Comparison of ENCODE assay signal across 16 cellular contexts in genomic region chr7:55507743-55508142, GRCh38.
DNase-seq lines count a peak whose midpoint lies in the region; ATAC-seq and TF ChIP-seq lines count a peak whose summit lies in the region.
"Had no signal": no experiment of that assay in that cellular context is flagged by ENCODE, and none has a peak within 500 bp of the region (broad histone marks: within the 10 kb centered on the region; RNA-seq: fewer than 3 reads in every experiment).

No MANE protein-coding gene starts in this region.

- H3K9me3 Mint-ChIP-seq in activated T-cell treated with anti-CD3 and anti-CD28 coated beads, Interleukin-2, amount 50 U/mL, for 24 hours = no peaks in the 10 kb centered on the region
- no peaks in the 10 kb centered on the region for H3K9me3 Mint-ChIP-seq in activated T-cell treated with anti-CD3 and anti-CD28 coated beads, Interleukin-2, amount 50 U/mL, for 4 hours
- peaks cover 0 to 2% (median 0%) of the 10 kb centered on the region in 7 donors for H3K9me3 Mint-ChIP-seq in CD4-positive, CD25-positive, alpha-beta regulatory T cell
- H3K9me3 Mint-ChIP-seq in activated naive CD8-positive, alpha-beta T cell treated with anti-CD3 and anti-CD28 coated beads, Interleukin-2, amount 50 U/mL, for 24 hours = no peaks in the 10 kb centered on the region

- peak overlapping the region; percentile 41; the same call in 1 of the 2 replicates for H3K4me2 ChIP-seq in KMS-11

- TF ChIP-seq CTCF in KMS-11 (conservative IDR thresholded peaks at IDR 0.05; ENCODE audit: low read depth, low read length) = no peak

- peaks cover 76% of the 10 kb centered on the region for H3K79me2 ChIP-seq in KMS-11 (ENCODE audit: insufficient read depth, low read depth)

- peaks cover 16% of the 10 kb centered on the region for H3K36me3 ChIP-seq in CD4-positive, CD25-positive, alpha-beta regulatory T cell (ENCODE audit: control insufficient read depth, insufficient read depth, low read length)
- H3K36me3 ChIP-seq in KMS-11 (ENCODE audit: insufficient read depth) = no peaks in the 10 kb centered on the region

- no peaks in the 10 kb centered on the region for H4K20me1 ChIP-seq in KMS-11 (ENCODE audit: insufficient read depth)

- H3K4me3 ChIP-seq in CD4-positive, CD25-positive, alpha-beta regulatory T cell (ENCODE audit: low read depth, low read length) = no peak overlapping the region
- no peak overlapping the region for H3K4me3 ChIP-seq in KMS-11 (IDR thresholded peaks at IDR 0.05; ENCODE audit: insufficient read depth, low read depth, low read length)

- peaks cover 17% of the 10 kb centered on the region for H3K4me1 ChIP-seq in CD4-positive, CD25-positive, alpha-beta regulatory T cell (ENCODE audit: control insufficient read depth, insufficient read depth, low read length, poor library complexity, severe bottlenecking)
- peaks cover 97% of the 10 kb centered on the region for H3K4me1 ChIP-seq in KMS-11 (ENCODE audit: low read depth, poor library complexity, severe bottlenecking)

- peaks cover 68% of the 10 kb centered on the region for H3K36me3 Mint-ChIP-seq in activated T-cell treated with anti-CD3 and anti-CD28 coated beads, Interleukin-2, amount 50 U/mL, for 24 hours (ENCODE audit: low read depth)
- H3K36me3 Mint-ChIP-seq in activated T-cell treated with anti-CD3 and anti-CD28 coated beads, Interleukin-2, amount 50 U/mL, for 4 hours (ENCODE audit: insufficient read depth) = peaks cover 15% of the 10 kb centered on the region
- peaks cover 32% of the 10 kb centered on the region for H3K36me3 Mint-ChIP-seq in CD4-positive, CD25-positive, alpha-beta regulatory T cell
- peaks cover 16% of the 10 kb centered on the region for H3K36me3 Mint-ChIP-seq in activated naive CD8-positive, alpha-beta T cell treated with anti-CD3 and anti-CD28 coated beads, Interleukin-2, amount 50 U/mL, for 24 hours (ENCODE audit: low read depth)

- no peaks in the 10 kb centered on the region for H3K9me3 ChIP-seq in CD4-positive, CD25-positive, alpha-beta regulatory T cell (ENCODE audit: control insufficient read depth in 2 of 2, low read length in 2 of 2)

- peaks cover 86% of the 10 kb centered on the region for H3K4me1 Mint-ChIP-seq in activated T-cell treated with anti-CD3 and anti-CD28 coated beads, Interleukin-2, amount 50 U/mL, for 24 hours (ENCODE audit: low read depth)
- peaks cover 80% of the 10 kb centered on the region for H3K4me1 Mint-ChIP-seq in activated T-cell treated with anti-CD3 and anti-CD28 coated beads, Interleukin-2, amount 50 U/mL, for 4 hours (ENCODE audit: low read depth)
- peaks cover 16 to 73% (median 59%) of the 10 kb centered on the region in 4 donors for H3K4me1 Mint-ChIP-seq in CD4-positive, CD25-positive, alpha-beta regulatory T cell
- peaks cover 66% of the 10 kb centered on the region for H3K4me1 Mint-ChIP-seq in activated naive CD8-positive, alpha-beta T cell treated with anti-CD3 and anti-CD28 coated beads, Interleukin-2, amount 50 U/mL, for 24 hours

- H3K9ac ChIP-seq in KMS-11 = peak overlapping the region; percentile 3; the same call in 1 of the 2 replicates

- H3K27me3 ChIP-seq in CD4-positive, CD25-positive, alpha-beta regulatory T cell (ENCODE audit: control insufficient read depth, insufficient read depth, low read length) = no peaks in the 10 kb centered on the region
- no peaks in the 10 kb centered on the region for H3K27me3 ChIP-seq in KMS-11 (ENCODE audit: insufficient read depth, low read depth)

- no peak for DNase-seq in activated T-cell treated with anti-CD3 and anti-CD28 coated beads, Interleukin-2, amount 50 U/mL, for 24 hours
- DNase-seq in activated T-cell treated with anti-CD3 and anti-CD28 coated beads, Interleukin-2, amount 50 U/mL, for 4 hours = no peak
- DNase-seq in CD4-positive, CD25-positive, alpha-beta regulatory T cell = no peak
- no peak for DNase-seq in activated naive CD8-positive, alpha-beta T cell treated with anti-CD3 and anti-CD28 coated beads, Interleukin-2, amount 50 U/mL, for 24 hours
- DNase-seq in mesenteric fat pad (ENCODE audit: low spot score) (no peak), islet precursor cell (no peak)
- DNase-seq: Calu3, DMS79, Kasumi-1, NCI-H187 treated with DMSO at 0.1 percent for 48 hours, NCI-H2171, NCI-H774, SHP77 treated with DMSO at 0.1 percent for 48 hours had no signal

- H3K4me3 Mint-ChIP-seq in activated T-cell treated with anti-CD3 and anti-CD28 coated beads, Interleukin-2, amount 50 U/mL, for 24 hours = no peak overlapping the region
- no peak overlapping the region for H3K4me3 Mint-ChIP-seq in activated T-cell treated with anti-CD3 and anti-CD28 coated beads, Interleukin-2, amount 50 U/mL, for 4 hours
- H3K4me3 Mint-ChIP-seq in CD4-positive, CD25-positive, alpha-beta regulatory T cell = no peak overlapping the region
- H3K4me3 Mint-ChIP-seq in activated naive CD8-positive, alpha-beta T cell treated with anti-CD3 and anti-CD28 coated beads, Interleukin-2, amount 50 U/mL, for 24 hours = no peak overlapping the region

- no peak for ATAC-seq in activated T-cell treated with anti-CD3 and anti-CD28 coated beads, Interleukin-2, amount 50 U/mL, for 4 hours
- no peak for ATAC-seq in CD4-positive, CD25-positive, alpha-beta regulatory T cell (ENCODE audit: low read depth in 2 of 2)
- ATAC-seq in activated naive CD8-positive, alpha-beta T cell treated with anti-CD3 and anti-CD28 coated beads, Interleukin-2, amount 50 U/mL, for 24 hours = no peak
- no peak for ATAC-seq in HG02798 (IDR thresholded peaks at IDR 0.05; ENCODE audit: poor library complexity, unreplicated experiment)

- H3K27ac ChIP-seq in CD4-positive, CD25-positive, alpha-beta regulatory T cell (ENCODE audit: insufficient read depth, low read length, poor library complexity, severe bottlenecking) = no peak overlapping the region
- H3K27ac ChIP-seq in KMS-11 = peak overlapping the region; percentile 82
- H3K27ac ChIP-seq: C4-2B had no signal

- no peaks in the 10 kb centered on the region for H3K27me3 Mint-ChIP-seq in activated T-cell treated with anti-CD3 and anti-CD28 coated beads, Interleukin-2, amount 50 U/mL, for 24 hours
- no peaks in the 10 kb centered on the region for H3K27me3 Mint-ChIP-seq in activated T-cell treated with anti-CD3 and anti-CD28 coated beads, Interleukin-2, amount 50 U/mL, for 4 hours (ENCODE audit: low read depth)
- H3K27me3 Mint-ChIP-seq in CD4-positive, CD25-positive, alpha-beta regulatory T cell = no peaks in the 10 kb centered on the region
- H3K27me3 Mint-ChIP-seq in activated naive CD8-positive, alpha-beta T cell treated with anti-CD3 and anti-CD28 coated beads, Interleukin-2, amount 50 U/mL, for 24 hours = no peaks in the 10 kb centered on the region

- H3K27ac Mint-ChIP-seq in activated T-cell treated with anti-CD3 and anti-CD28 coated beads, Interleukin-2, amount 50 U/mL, for 24 hours = peak overlapping the region; percentile 83
- H3K27ac Mint-ChIP-seq in CD4-positive, CD25-positive, alpha-beta regulatory T cell = peak overlapping the region; percentile 59 to 76 (median 69)
- peak overlapping the region; percentile 67 for H3K27ac Mint-ChIP-seq in activated naive CD8-positive, alpha-beta T cell treated with anti-CD3 and anti-CD28 coated beads, Interleukin-2, amount 50 U/mL, for 24 hours

- no peak overlapping the region for H2AFZ ChIP-seq in KMS-11 (ENCODE audit: low read depth)
